12 cellular contexts compared by ENCODE assay signal in genomic region chr1:55374801-55375616, GRCh38.
DNase-seq lines count a peak whose midpoint lies in the region; ATAC-seq and TF ChIP-seq lines count a peak whose summit lies in the region.
"Had no signal": no experiment of that assay in that cellular context is flagged by ENCODE, and none has a peak within 500 bp of the region (broad histone marks: within the 10 kb centered on the region; RNA-seq: fewer than 3 reads in every experiment).

No MANE protein-coding gene starts in this region.

- H3K27ac ChIP-seq in HCT116 (ENCODE audit: low read depth, low read length): no peak overlapping the region
- peak overlapping the region; percentile 99 for H3K27ac ChIP-seq in angular gyrus (ENCODE audit: low read depth, low read length)
- no peak overlapping the region for H3K27ac ChIP-seq in right atrium auricular region
- peak overlapping the region; percentile 96 for H3K27ac ChIP-seq in substantia nigra (ENCODE audit: low read depth, low read length, poor library complexity, severe bottlenecking)
- no peak overlapping the region for H3K27ac ChIP-seq in thyroid gland

- H3K4me3 ChIP-seq in HCT116 (replicated peaks in 1 of 2; ENCODE audit: low read depth in 1 of 2, low read length in 2 of 2): no peak overlapping the region
- no peak overlapping the region for H3K4me3 ChIP-seq in right atrium auricular region
- no peak overlapping the region for H3K4me3 ChIP-seq in thyroid gland (replicated peaks in 1 of 3)
- H3K4me3 ChIP-seq: heart left ventricle had no signal

- H3K9me3 ChIP-seq in HCT116 (ENCODE audit: control insufficient read depth in 1 of 2, insufficient read depth in 1 of 2, low read depth in 1 of 2, low read length in 2 of 2) (no peaks in the 10 kb centered on the region), right atrium auricular region (no peaks in the 10 kb centered on the region), thyroid gland (no peaks in the 10 kb centered on the region)
- H3K9me3 ChIP-seq: heart left ventricle had no signal

- TF ChIP-seq POLR2A in HCT116 (IDR thresholded peaks at IDR 0.05; ENCODE audit: borderline replicate concordance, extremely low read depth, insufficient read depth, insufficient read length) (no peak), thyroid gland (IDR thresholded peaks at IDR 0.05) (no peak)

- H3K27me3 ChIP-seq in HCT116 (ENCODE audit: insufficient read depth, low read length): no peaks in the 10 kb centered on the region
- H3K27me3 ChIP-seq in right atrium auricular region: no peaks in the 10 kb centered on the region
- no peaks in the 10 kb centered on the region for H3K27me3 ChIP-seq in thyroid gland
- H3K27me3 ChIP-seq: heart left ventricle had no signal

- BruUV-seq in HCT116 (replicated peaks; lab: Mats Ljungman, UMichigan): no TSS peak

- H3K9ac ChIP-seq in HCT116 (ENCODE audit: low read length): no peak overlapping the region

- TF ChIP-seq CTCF in HCT116 (IDR thresholded peaks at IDR 0.05 in 2 of 3, conservative IDR thresholded peaks at IDR 0.05 in 1 of 3; ENCODE audit: borderline replicate concordance in 1 of 3, insufficient read depth in 1 of 3, low read depth in 2 of 3, low read length in 2 of 3) (no peak), right atrium auricular region (IDR thresholded peaks at IDR 0.05) (no peak), thyroid gland (IDR thresholded peaks at IDR 0.05) (no peak)

- intact Hi-C loops in HCT116 (cut with micrococcal nuclease): loop anchor here (1.0 to 5.0 kb wide), 3 partner anchors 107 to 1212 kb away; no protein-coding TSS in a partner anchor
- intact Hi-C loops in thyroid gland (cut with DNase I): loop anchor here (5.0 to 10.0 kb wide), 2 partner anchors 780 to 1212 kb away; no protein-coding TSS in a partner anchor

- H3K79me2 ChIP-seq in HCT116 (ENCODE audit: insufficient read depth, low read length): no peaks in the 10 kb centered on the region

- DNase-seq in HCT116 (ENCODE audit: low read depth, low spot score) (no peak), right atrium auricular region (ENCODE audit: low spot score) (peak; percentile 53), substantia nigra (lab: John Stamatoyannopoulos, UW) (peak in 40 of 49 donors; percentile 13 to 84 (median 51)), NCI-H345 treated with DMSO at 0.1 percent for 48 hours (lab: John Stamatoyannopoulos, UW; ENCODE audit: unreplicated experiment) (no peak), thyroid gland (no peak), A172 (ENCODE audit: low spot score) (no peak), HUDEP-2 (lab: John Stamatoyannopoulos, UW; ENCODE audit: unreplicated experiment in 76 of 76) (no peak)
- DNase-seq: activated naive CD4-positive, alpha-beta T cell treated with Interleukin-2 at 50 U/mL for 16 hours; NK-92 treated with Interleukin-12 subunit alpha and Interleukin-12 subunit beta, amount 100 ng/mL, for 24 hours; stimulated activated CD4-positive, alpha-beta T cell treated with anti-CD3 and anti-CD28 coated beads, Interleukin-4, amount 100 ng/mL, for 4 hours had no signal

- RAD21 ChIA-PET in HCT116 (lab: Charles Lee; ENCODE audit: low non-redundant PET in 1 of 2, low total read pairs in 2 of 2, uncharacterized antibody in 2 of 2, unreplicated experiment in 2 of 2): interaction anchor here (1.0 to 1.2 kb wide), 2 partner anchors 104 kb away, joined by 3 to 5 read pairs; no protein-coding TSS in a partner anchor

- CTCF ChIA-PET in HCT116 (lab: Charles Lee): interaction anchor here (0.8 to 1.8 kb wide), 24 partner anchors 9 to 1202 kb away, joined by 3 to 10 read pairs (median 4); no protein-coding TSS in a partner anchor

- no peak overlapping the region for H2AFZ ChIP-seq in HCT116 (ENCODE audit: low read depth, low read length, poor library complexity, severe bottlenecking)

- H3K36me3 ChIP-seq in HCT116 (ENCODE audit: control insufficient read depth in 1 of 2, insufficient read depth in 2 of 2, low read length in 2 of 2): no peaks in the 10 kb centered on the region
- H3K36me3 ChIP-seq in right atrium auricular region: no peaks in the 10 kb centered on the region
- no peaks in the 10 kb centered on the region for H3K36me3 ChIP-seq in thyroid gland
- H3K36me3 ChIP-seq: heart left ventricle had no signal

- TF ChIP-seq RAD21 in HCT116 (IDR thresholded peaks at IDR 0.05; ENCODE audit: low read depth): no peak

- no peaks in the 10 kb centered on the region for H3K9me2 ChIP-seq in HCT116 (ENCODE audit: insufficient read depth)

- H3K4me2 ChIP-seq in HCT116 (ENCODE audit: low read length): no peak overlapping the region

- POLR2A ChIA-PET in HCT116 (lab: Charles Lee): no interaction called here

- ATAC-seq in HCT116: peak; percentile 26; the same call in 1 of the 2 replicates

- WGBS in thyroid gland, 2 donors: 87 to 90% methylated on average over 14 of the region's 14 CpGs

- H4K20me1 ChIP-seq in HCT116 (ENCODE audit: insufficient read depth): no peaks in the 10 kb centered on the region

- H3K4me1 ChIP-seq in HCT116 (ENCODE audit: control insufficient read depth in 1 of 2, insufficient read depth in 2 of 2, low read length in 2 of 2) (peaks cover 0 to 20% of the 10 kb centered on the region in 2 experiments; a peak in 1 of 4 replicates), right atrium auricular region (peaks cover 0 to 8% of the 10 kb centered on the region in 2 donors), thyroid gland (no peaks in the 10 kb centered on the region)

TF ChIP-seq in HCT116, 20 proteins besides CTCF, POLR2A, EP300 and RAD21:
- no peak for TF ChIP-seq ZFX (IDR thresholded peaks at IDR 0.05)
- no peak for TF ChIP-seq ZBTB33 (IDR thresholded peaks at IDR 0.05; ENCODE audit: extremely low read depth, insufficient replicate concordance, low read length)
- TF ChIP-seq FOSL1 (IDR thresholded peaks at IDR 0.05; ENCODE audit: low read depth): no peak
- no peak for TF ChIP-seq SP1 (IDR thresholded peaks at IDR 0.05; ENCODE audit: low read depth)
- no peak for TF ChIP-seq CBX3 (IDR thresholded peaks at IDR 0.05; ENCODE audit: low read depth)
- TF ChIP-seq SRF (IDR thresholded peaks at IDR 0.05; ENCODE audit: low read depth): no peak
- TF ChIP-seq EZH2phosphoT487 (IDR thresholded peaks at IDR 0.05; ENCODE audit: borderline replicate concordance): no peak
- TF ChIP-seq CEBPB (IDR thresholded peaks at IDR 0.05; ENCODE audit: low read depth): no peak
- TF ChIP-seq ZNF274 (IDR thresholded peaks at IDR 0.05; ENCODE audit: low read depth, low read length): no peak
- TF ChIP-seq POLR2AphosphoS5 (IDR thresholded peaks at IDR 0.05; ENCODE audit: low read depth, low read length): no peak
- TF ChIP-seq ELF1 (IDR thresholded peaks at IDR 0.05; ENCODE audit: borderline replicate concordance, low read depth): no peak
- TF ChIP-seq SIN3A (IDR thresholded peaks at IDR 0.05; ENCODE audit: low read depth): no peak
- no peak for TF ChIP-seq EGR1 (IDR thresholded peaks at IDR 0.05; ENCODE audit: low read depth)
- no peak for TF ChIP-seq ATF3 (IDR thresholded peaks at IDR 0.05)
- TF ChIP-seq EZH2 (IDR thresholded peaks at IDR 0.05): no peak
- no peak for TF ChIP-seq JUND (IDR thresholded peaks at IDR 0.05)
- no peak for TF ChIP-seq TCF7L2 (IDR thresholded peaks at IDR 0.05; ENCODE audit: borderline replicate concordance, extremely low read depth, insufficient read depth, insufficient read length)
- no peak for TF ChIP-seq YY1 (IDR thresholded peaks at IDR 0.05; ENCODE audit: extremely low read depth, insufficient replicate concordance, low read depth, low read length)
- TF ChIP-seq REST (IDR thresholded peaks at IDR 0.05; ENCODE audit: low read depth): no peak

Comparison
In these comparisons a context has a peak if more than half of its experiments do, and no peak if none do; other contexts are left out.
1. DNase-seq: peak in right atrium auricular region (single experiment) and substantia nigra (40 of 49); none in HCT116 (single experiment), NCI-H345 treated with DMSO at 0.1 percent for 48 hours (single experiment), thyroid gland (0 of 2), A172 (single experiment) and HUDEP-2 (0 of 76).
2. H3K27ac ChIP-seq: peak in angular gyrus (single experiment) and substantia nigra (single experiment); none in HCT116 (single experiment), right atrium auricular region (0 of 2) and thyroid gland (0 of 3).